17 cellular contexts compared by ENCODE assay signal in genomic region chr9:3243676-3244075, GRCh38.
"Had no signal": no experiment of that assay in that cellular context is flagged by ENCODE, and none has a peak within 500 bp of the region (broad histone marks: within the 10 kb centered on the region; RNA-seq: fewer than 3 reads in every experiment).

No MANE protein-coding gene starts in this region.

- ATAC-seq: left ventricle myocardium superior, natural killer cell had no signal

- H3K27me3 Mint-ChIP-seq: activated B cell treated with CpG ODN at 0.5 μM for 24 hours; activated CD4-positive, alpha-beta T cell treated with anti-CD3 and anti-CD28 coated beads, Interleukin-2, amount 10 ng/mL, durations not matched to agents 24 days and 14 days; activated naive CD8-positive, alpha-beta T cell had no signal

- DNase-seq: activated B cell treated with CpG ODN at 0.5 μM for 24 hours; activated CD4-positive, alpha-beta T cell treated with anti-CD3 and anti-CD28 coated beads, Interleukin-2, amount 10 ng/mL, durations not matched to agents 24 days and 14 days; activated CD8-positive, alpha-beta memory T cell treated with anti-CD3 and anti-CD28 coated beads, Interleukin-2, amount 50 U/mL, for 48 hours; activated gamma-delta T cell treated with Interleukin-2 at 50 U/mL for 16 hours; aorta; dermis blood vessel endothelial cell; foreskin melanocyte; left ventricle myocardium superior; mesenchymal stem cell; natural killer cell; stimulated activated CD4-positive, alpha-beta T cell treated with anti-CD3 and anti-CD28 coated beads, Interleukin-2, amount 100 ng/mL, for 48 hours; stimulated activated naive CD4-positive, alpha-beta T cell; substantia nigra; uterus had no signal

- H3K4me3 ChIP-seq: breast epithelium, tibial nerve, uterus had no signal

- H3K4me3 Mint-ChIP-seq: activated B cell treated with CpG ODN at 0.5 μM for 24 hours; activated CD4-positive, alpha-beta T cell treated with anti-CD3 and anti-CD28 coated beads, Interleukin-2, amount 10 ng/mL, durations not matched to agents 24 days and 14 days; activated naive CD8-positive, alpha-beta T cell; natural killer cell had no signal

- H3K9me3 Mint-ChIP-seq: activated B cell treated with CpG ODN at 0.5 μM for 24 hours; activated CD4-positive, alpha-beta T cell treated with anti-CD3 and anti-CD28 coated beads, Interleukin-2, amount 10 ng/mL, durations not matched to agents 24 days and 14 days; natural killer cell had no signal

- H3K27ac Mint-ChIP-seq: activated B cell treated with CpG ODN at 0.5 μM for 24 hours; activated CD4-positive, alpha-beta T cell treated with anti-CD3 and anti-CD28 coated beads, Interleukin-2, amount 10 ng/mL, durations not matched to agents 24 days and 14 days; activated naive CD8-positive, alpha-beta T cell; natural killer cell had no signal
